Comparison of ENCODE assay signal across 21 cellular contexts in the genomic region with DNA sequence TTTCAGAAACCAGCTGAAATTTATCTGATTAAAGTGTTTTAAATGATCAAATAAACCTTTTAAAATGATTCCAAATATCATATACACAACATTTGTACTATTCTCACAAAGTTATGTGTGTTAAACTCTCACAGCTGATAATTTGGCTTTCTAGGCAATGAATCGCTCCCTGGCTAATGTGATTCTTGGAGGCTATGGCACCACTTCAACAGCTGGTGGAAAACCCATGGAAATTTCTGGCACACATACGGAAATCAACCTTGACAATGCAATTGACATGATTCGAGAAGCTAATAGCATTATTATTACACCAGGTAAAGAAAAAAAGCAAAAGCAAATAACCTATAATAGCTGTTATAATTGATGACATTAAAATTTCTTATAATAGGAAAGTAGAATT.
"Had no signal": no experiment of that assay in that cellular context is flagged by ENCODE, and none has a peak within 500 bp of the region (broad histone marks: within the 10 kb centered on the region; RNA-seq: fewer than 3 reads in every experiment).

No MANE protein-coding gene starts in this region.

- H3K27me3 ChIP-seq: SJSA1 had no signal

- H3K4me1 ChIP-seq: SJSA1 had no signal

- DNase-seq: Karpas-422; KG1; MM.1S; NCI-H1092 treated with DMSO at 0.1 percent for 48 hours; NCI-H1436; NCI-H187; NCI-H2029; NCI-H2171 treated with DMSO at 0.1 percent for 48 hours; NCI-H345; NCI-H446 treated with DMSO at 0.1 percent for 48 hours; NCI-H524; NCI-H526 treated with DMSO at 0.1 percent for 48 hours; NCI-H748 treated with DMSO at 0.1 percent for 48 hours; NK-92 treated with Interleukin-12 subunit alpha and Interleukin-12 subunit beta, amount 100 ng/mL, for 24 hours; PC-3; SHP77 treated with DMSO at 0.1 percent for 48 hours had no signal

- H3K4me3 ChIP-seq: SJSA1, SK-N-MC had no signal

- H3K9me3 ChIP-seq: SJSA1 had no signal

- FAIRE-seq: HepG2 had no signal

- ATAC-seq: HepG2, Panc1, PC-3, Right ventricle myocardium inferior had no signal

- H3K27ac ChIP-seq: SJSA1, SK-N-MC had no signal
